Comparison of ENCODE assay signal across 20 cellular contexts in genomic region chr4:147790412-147790811, GRCh38.
"Had no signal": no experiment of that assay in that cellular context is flagged by ENCODE, and none has a peak within 500 bp of the region (broad histone marks: within the 10 kb centered on the region; RNA-seq: fewer than 3 reads in every experiment).

No MANE protein-coding gene starts in this region.

- H3K27me3 Mint-ChIP-seq: activated CD4-positive, alpha-beta T cell treated with anti-CD3 and anti-CD28 coated beads, Interleukin-2, amount 10 ng/mL, durations not matched to agents 7 days and 5 days; activated naive CD8-positive, alpha-beta T cell; effector memory CD8-positive, alpha-beta T cell; naive thymus-derived CD8-positive, alpha-beta T cell had no signal

- H3K4me3 ChIP-seq: gastroesophageal sphincter, heart right ventricle, right atrium auricular region, skin epidermis, transverse colon had no signal

- H3K36me3 ChIP-seq: brain microvascular endothelial cell, gastroesophageal sphincter, heart right ventricle, right atrium auricular region, transverse colon had no signal

- H3K36me3 Mint-ChIP-seq: activated naive CD8-positive, alpha-beta T cell; naive thymus-derived CD8-positive, alpha-beta T cell had no signal

- H3K27me3 ChIP-seq: brain microvascular endothelial cell, gastroesophageal sphincter, heart right ventricle, right atrium auricular region, transverse colon had no signal

- H3K27ac Mint-ChIP-seq: activated CD4-positive, alpha-beta T cell treated with anti-CD3 and anti-CD28 coated beads, Interleukin-2, amount 10 ng/mL, durations not matched to agents 7 days and 5 days; activated naive CD8-positive, alpha-beta T cell; T-helper 1 cell treated with Interleukin-12 subunit alpha and Interleukin-12 subunit beta and Interleukin-4 antibody, amounts not matched to agents 30 μg/mL and 1 μg/mL, for 36 hours had no signal

- H3K9me3 Mint-ChIP-seq: activated CD4-positive, alpha-beta T cell treated with anti-CD3 and anti-CD28 coated beads, Interleukin-2, amount 10 ng/mL, durations not matched to agents 7 days and 5 days; effector memory CD8-positive, alpha-beta T cell; naive thymus-derived CD8-positive, alpha-beta T cell; T-helper 1 cell treated with Interleukin-12 subunit alpha and Interleukin-12 subunit beta and Interleukin-4 antibody, amounts not matched to agents 30 μg/mL and 1 μg/mL, for 36 hours had no signal

- DNase-seq: activated CD4-positive, alpha-beta T cell treated with anti-CD3 and anti-CD28 coated beads, Interleukin-2, amount 10 ng/mL, durations not matched to agents 7 days and 5 days; activated CD4-positive, CD25-positive, alpha-beta regulatory T cell; activated CD8-positive, alpha-beta memory T cell treated with anti-CD3 and anti-CD28 coated beads for 24 hours; activated gamma-delta T cell treated with Interleukin-2 at 50 U/mL for 16 hours; amygdala; brain microvascular endothelial cell; effector memory CD8-positive, alpha-beta T cell; heart right ventricle; mesenchymal stem cell; naive thymus-derived CD8-positive, alpha-beta T cell; stimulated activated CD4-positive, alpha-beta T cell treated with anti-CD3 and anti-CD28 coated beads, Interleukin-15, amount 100 ng/mL, for 24 hours; stimulated activated CD4-positive, alpha-beta T cell treated with anti-CD3 and anti-CD28 coated beads, Interleukin-4, amount 100 ng/mL, for 1 hour; stimulated activated naive CD8-positive, alpha-beta T cell treated with anti-CD3 and anti-CD28 coated beads, Interleukin-15, Interleukin-2, amounts not matched to agents 100 U/mL and 50 U/mL, for 24 hours; transverse colon had no signal

- H3K9me3 ChIP-seq: gastroesophageal sphincter, heart right ventricle, right atrium auricular region, transverse colon had no signal

- H3K27ac ChIP-seq: brain microvascular endothelial cell, epithelial cell of prostate, right atrium auricular region, skin epidermis had no signal

- ATAC-seq: effector memory CD8-positive, alpha-beta T cell; gastroesophageal sphincter; naive thymus-derived CD8-positive, alpha-beta T cell; stimulated activated naive CD8-positive, alpha-beta T cell treated with anti-CD3 and anti-CD28 coated beads, Interleukin-15, Interleukin-2, amounts not matched to agents 100 U/mL and 50 U/mL, for 24 hours had no signal

- H3K4me3 Mint-ChIP-seq: activated CD4-positive, alpha-beta T cell treated with anti-CD3 and anti-CD28 coated beads, Interleukin-2, amount 10 ng/mL, durations not matched to agents 7 days and 5 days; activated naive CD8-positive, alpha-beta T cell; effector memory CD8-positive, alpha-beta T cell; T-helper 1 cell treated with Interleukin-12 subunit alpha and Interleukin-12 subunit beta and Interleukin-4 antibody, amounts not matched to agents 30 μg/mL and 1 μg/mL, for 36 hours had no signal
